In genomic region chr9:89457376-89457855, GRCh38 we compare ENCODE assay signal across 1 cellular context.
TF ChIP-seq lines count a peak whose summit lies in the region.

No MANE protein-coding gene starts in this region.

TF ChIP-seq in H1, 55 proteins besides CTCF, POLR2A, EP300 and RAD21:
- TF ChIP-seq ATF3 (IDR thresholded peaks at IDR 0.05; ENCODE audit: insufficient read depth, low read depth, low read length) = no peak
